8 cellular contexts compared by ENCODE assay signal in genomic region chr10:125896088-125896934, GRCh38. TPM values are rescaled to one million over a fixed set of nuclear protein-coding genes. Genes with fewer than 3 reads are reported as not detected.
DNase-seq lines count a peak whose midpoint lies in the region; ATAC-seq and TF ChIP-seq lines count a peak whose summit lies in the region.
"Not testable (repeated sequence)": the region's sequence is repeated elsewhere in the genome, so short reads cannot be mapped to it uniquely, and the experiment has no call there.

A gene with protein sequence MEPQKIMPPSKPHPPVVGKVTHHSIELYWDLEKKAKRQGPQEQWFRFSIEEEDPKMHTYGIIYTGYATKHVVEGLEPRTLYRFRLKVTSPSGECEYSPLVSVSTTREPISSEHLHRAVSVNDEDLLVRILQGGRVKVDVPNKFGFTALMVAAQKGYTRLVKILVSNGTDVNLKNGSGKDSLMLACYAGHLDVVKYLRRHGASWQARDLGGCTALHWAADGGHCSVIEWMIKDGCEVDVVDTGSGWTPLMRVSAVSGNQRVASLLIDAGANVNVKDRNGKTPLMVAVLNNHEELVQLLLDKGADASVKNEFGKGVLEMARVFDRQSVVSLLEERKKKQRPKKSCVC (plus strand): TSS chr10:125896564. CDS start chr10:125896643, 79 bp downstream.

- not testable (repeated sequence) for H3K9me3 Mint-ChIP-seq in CD14-positive monocyte; effector memory CD8-positive, alpha-beta T cell

- H3K36me3 ChIP-seq in lung (ENCODE audit: control insufficient read depth in 2 of 2, insufficient read depth in 2 of 2, low read length in 2 of 2), result not testable (repeated sequence)

- whole genome bisulfite sequencing in lung, 2 donors, result 27 to 32% methylated on average over 101 to 106 of the region's 106 CpGs

- H3K27me3 ChIP-seq in lung (ENCODE audit: control insufficient read depth, insufficient read depth), result not testable (repeated sequence)

- H3K9me3 ChIP-seq in lung (ENCODE audit: control insufficient read depth in 2 of 2, insufficient read depth in 1 of 2, low read length in 1 of 2), result not testable (repeated sequence)

- TF ChIP-seq CTCF in CD14-positive monocyte (IDR thresholded peaks at IDR 0.05); lung (IDR thresholded peaks at IDR 0.05; ENCODE audit: control extremely low read depth, extremely low read depth): not testable (repeated sequence)

- not testable (repeated sequence) for H3K36me3 Mint-ChIP-seq in CD14-positive monocyte; effector memory CD8-positive, alpha-beta T cell (ENCODE audit: insufficient read depth)

- DNase-seq in CD14-positive monocyte (ENCODE audit: low spot score) (peak; percentile 87), NOMO-1 treated with DMSO at 0.1 percent for 48 hours (lab: John Stamatoyannopoulos, UW; ENCODE audit: unreplicated experiment) (peak; percentile 72), lung (ENCODE audit: low spot score) (peak; percentile 91)
- peak; percentile 42 to 67 (median 67) for DNase-seq in activated CD8-positive, alpha-beta memory T cell treated with anti-CD3 and anti-CD28 coated beads for 48 hours (ENCODE audit: low read depth in 2 of 3, low spot score in 2 of 3)
- peak; percentile 41 to 65 (median 64) for DNase-seq in effector memory CD8-positive, alpha-beta T cell
- DNase-seq in stimulated activated CD4-positive, alpha-beta T cell treated with anti-CD3 and anti-CD28 coated beads, Interleukin-4, amount 100 ng/mL, for 24 hours, result peak; percentile 83

- H3K4me3 ChIP-seq in lung, result peak within 1 kb of the TSS; percentile 60

- peak within 1 kb of the TSS; percentile 19 to 73 (median 55) for H3K27ac Mint-ChIP-seq in CD14-positive monocyte
- peak within 1 kb of the TSS in 1 of 2 donors; percentile 73 for H3K27ac Mint-ChIP-seq in effector memory CD8-positive, alpha-beta T cell

- H3K27me3 Mint-ChIP-seq in CD14-positive monocyte (ENCODE audit: low read depth in 3 of 3), result not testable (repeated sequence)
- peaks cover 11 to 35% of the 10 kb centered on the region in 2 donors for H3K27me3 Mint-ChIP-seq in effector memory CD8-positive, alpha-beta T cell

- ATAC-seq in GM19438 (IDR thresholded peaks at IDR 0.05; ENCODE audit: low read depth, unreplicated experiment) (peak; percentile 89), HG03469 (IDR thresholded peaks at IDR 0.05; ENCODE audit: unreplicated experiment) (peak; percentile 83), lung (ENCODE audit: insufficient read depth, low FRiP score) (peak; percentile 87)
- ATAC-seq in effector memory CD8-positive, alpha-beta T cell (replicated peaks), result peak; percentile 86

- peak within 1 kb of the TSS; percentile 71 to 75 for H3K27ac ChIP-seq in lung (ENCODE audit: low read depth in 1 of 2, low read length in 1 of 2)

- peak within 1 kb of the TSS; percentile 89 to 95 for H3K4me3 Mint-ChIP-seq in CD14-positive monocyte
- peak within 1 kb of the TSS; percentile 79 to 83 for H3K4me3 Mint-ChIP-seq in effector memory CD8-positive, alpha-beta T cell

- peaks cover 19% of the 10 kb centered on the region for H3K4me1 Mint-ChIP-seq in CD14-positive monocyte
- H3K4me1 Mint-ChIP-seq in effector memory CD8-positive, alpha-beta T cell (ENCODE audit: low read depth in 2 of 2), result not testable (repeated sequence)

- H3K4me1 ChIP-seq in lung (ENCODE audit: control insufficient read depth in 2 of 2, insufficient read depth in 2 of 2, low read length in 2 of 2), result peaks cover 0 to 10% of the 10 kb centered on the region in 2 donors

- intact Hi-C loops in CD14-positive monocyte (cut with micrococcal nuclease), result loop anchor here (5.0 to 10.0 kb wide), 2 partner anchors 74 to 148 kb away; partner anchors contain the start of genes BCCIP (in 1 of the 2) and UROS (in 1 of the 2)

RNA-seq across cellular contexts. Expression of the gene that starts here (rescaled TPM):
- polyA plus RNA-seq in CD14-positive monocyte (not detected), lung (10 to 100 TPM in 1 of 2 donors, 1 to 10 TPM in 1; 8.7 to 10.6 TPM)
- total RNA-seq in lung, result 10 to 100 TPM; 16.8 to 18.4 TPM

Comparison
In these comparisons a context has a peak if more than half of its experiments do, and no peak if none do; other contexts are left out.
1. Peak in every context shown above with its lines: DNase-seq, ATAC-seq, H3K4me3 ChIP-seq and H3K27ac ChIP-seq.
2. RNA of the gene that starts here (polyA plus RNA-seq): 8.7 to 10.6 TPM in lung; not detected in CD14-positive monocyte; every median in the first group is over 4 times any median in the second.
3. Peak in DNase-seq in CD14-positive monocyte; RNA of the gene not detected or under 1 TPM.